24 cellular contexts compared by ENCODE assay signal in genomic region chr7:131466735-131467365, GRCh38.
"Had no signal": no experiment of that assay in that cellular context is flagged by ENCODE, and none has a peak within 500 bp of the region (broad histone marks: within the 10 kb centered on the region; RNA-seq: fewer than 3 reads in every experiment).

No MANE protein-coding gene starts in this region.

- H3K4me3 ChIP-seq: dorsolateral prefrontal cortex, lung, ovary, smooth muscle cell, testis, tibial artery had no signal

- H3K4me1 ChIP-seq: testis had no signal

- H3K9me3 ChIP-seq: ovary, testis, tibial artery had no signal

- FAIRE-seq: colon, frontal cortex had no signal

- ATAC-seq: left colon; natural killer cell; sciatic nerve; stimulated activated effector memory CD8-positive, alpha-beta T cell treated with anti-CD3 and anti-CD28 coated beads, Interleukin-12 subunit alpha, Interleukin-12 subunit beta, amount 100 ng/mL, for 72 hours had no signal

- H3K27ac ChIP-seq: dorsolateral prefrontal cortex, ovary, tibial artery had no signal

- DNase-seq: dorsolateral prefrontal cortex; effector CD4-positive, alpha-beta T cell; hypothalamus; immature natural killer cell; islet precursor cell; kidney glomerular epithelial cell; left colon; natural killer cell; occipital lobe; ovary; posterior cingulate gyrus; stimulated activated CD4-positive, alpha-beta T cell treated with anti-CD3 and anti-CD28 coated beads, Interleukin-12 subunit alpha, Interleukin-12 subunit beta, amount 100 ng/mL, for 4 hours; stimulated activated CD4-positive, alpha-beta T cell treated with anti-CD3 and anti-CD28 coated beads, Interleukin-1b, Interleukin-23, amount 100 ng/mL, for 48 hours; stimulated activated CD4-positive, alpha-beta T cell treated with anti-CD3 and anti-CD28 coated beads, Interleukin-4, amount 100 ng/mL, for 1 hour; stimulated activated naive CD4-positive, alpha-beta T cell treated with Interleukin-2 at 50 U/mL for 16 hours; substantia nigra; testis; tibial artery had no signal

- H3K36me3 ChIP-seq: ovary had no signal

- H3K27me3 ChIP-seq: dorsolateral prefrontal cortex, ovary, testis, tibial artery had no signal

- H3K4me2 ChIP-seq: smooth muscle cell had no signal
